Comparison of ENCODE assay signal across 1 cellular context in the genomic region with DNA sequence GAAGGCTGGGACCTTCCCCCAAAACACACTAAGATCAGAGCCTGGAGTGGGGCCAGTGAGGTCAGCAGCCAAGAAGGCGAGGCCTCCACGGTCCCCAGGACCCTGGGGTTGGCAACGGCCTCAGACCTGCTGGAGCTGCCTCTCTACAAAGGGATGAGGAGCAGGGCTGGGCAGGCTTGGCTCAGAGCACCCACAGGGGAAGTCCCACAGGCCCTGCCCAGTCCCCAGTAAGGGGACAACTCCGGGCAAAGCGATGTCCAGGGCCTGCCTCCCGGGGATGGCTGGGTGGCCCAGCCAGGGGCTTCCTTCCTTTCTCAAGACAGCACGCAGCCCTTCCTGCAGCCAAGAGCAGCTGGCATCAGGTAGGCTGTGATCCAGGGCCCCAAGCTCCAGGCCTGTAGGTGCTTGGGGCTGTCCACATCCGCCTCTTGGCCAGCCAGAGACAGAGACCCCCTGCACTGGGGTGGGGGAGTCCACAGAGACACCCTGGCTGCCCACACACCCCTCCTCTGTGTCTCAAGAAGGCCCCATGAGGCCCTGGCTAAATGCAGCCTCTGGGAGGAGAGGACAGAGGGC.
TF ChIP-seq lines count a peak whose summit lies in the region.

No MANE protein-coding gene starts in this region.

TF ChIP-seq in WTC11, 78 proteins besides CTCF, POLR2A, EP300 and RAD21 (continued from another document):
- TF ChIP-seq, protein P1, sequence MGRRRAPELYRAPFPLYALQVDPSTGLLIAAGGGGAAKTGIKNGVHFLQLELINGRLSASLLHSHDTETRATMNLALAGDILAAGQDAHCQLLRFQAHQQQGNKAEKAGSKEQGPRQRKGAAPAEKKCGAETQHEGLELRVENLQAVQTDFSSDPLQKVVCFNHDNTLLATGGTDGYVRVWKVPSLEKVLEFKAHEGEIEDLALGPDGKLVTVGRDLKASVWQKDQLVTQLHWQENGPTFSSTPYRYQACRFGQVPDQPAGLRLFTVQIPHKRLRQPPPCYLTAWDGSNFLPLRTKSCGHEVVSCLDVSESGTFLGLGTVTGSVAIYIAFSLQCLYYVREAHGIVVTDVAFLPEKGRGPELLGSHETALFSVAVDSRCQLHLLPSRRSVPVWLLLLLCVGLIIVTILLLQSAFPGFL (CRISPR knock-in tag; IDR thresholded peaks at IDR 0.05; ENCODE audit: borderline replicate concordance): no peak
TF ChIP-seq in WTC11: peak in this region for 0.
